Comparison of ENCODE assay signal across 1 cellular context in the genomic region with DNA sequence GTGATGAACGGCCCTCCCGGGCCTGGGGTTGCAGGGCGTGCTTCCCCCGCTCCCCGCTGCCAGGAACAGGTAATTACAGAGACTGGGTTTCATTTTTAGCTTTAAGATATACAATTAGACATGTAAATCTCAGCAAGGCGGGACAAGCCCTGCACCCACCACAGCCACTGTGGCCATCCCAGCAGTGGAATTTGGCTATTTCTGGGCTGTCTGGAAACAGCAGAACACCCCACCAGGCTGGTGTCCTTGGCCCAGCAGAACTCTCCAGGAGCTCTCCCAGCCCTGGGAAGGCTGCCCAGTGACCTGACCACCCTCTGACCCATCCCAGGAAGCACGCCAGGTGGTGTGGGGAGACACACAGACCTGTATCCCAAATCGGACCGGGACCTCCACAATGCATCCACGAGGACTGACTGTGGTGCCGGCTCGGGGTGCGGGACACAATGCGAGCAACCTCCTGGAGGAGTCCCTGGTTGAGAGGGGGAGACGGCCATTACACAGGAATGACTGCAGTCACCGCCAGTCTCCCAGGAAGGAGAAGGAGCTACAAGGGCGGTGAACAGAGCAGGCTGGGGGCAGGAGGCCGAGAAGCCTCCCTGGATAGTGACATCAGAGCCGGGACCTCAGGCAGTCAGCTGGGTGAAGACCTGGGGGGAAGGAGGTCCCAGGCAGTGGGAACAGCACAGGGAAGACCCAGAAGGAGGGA.
TF ChIP-seq lines count a peak whose summit lies in the region.

No MANE protein-coding gene starts in this region.

TF ChIP-seq in IMR-90, 13 proteins besides CTCF, POLR2A, EP300 and RAD21 (continued from another document):
- TF ChIP-seq, protein P1, sequence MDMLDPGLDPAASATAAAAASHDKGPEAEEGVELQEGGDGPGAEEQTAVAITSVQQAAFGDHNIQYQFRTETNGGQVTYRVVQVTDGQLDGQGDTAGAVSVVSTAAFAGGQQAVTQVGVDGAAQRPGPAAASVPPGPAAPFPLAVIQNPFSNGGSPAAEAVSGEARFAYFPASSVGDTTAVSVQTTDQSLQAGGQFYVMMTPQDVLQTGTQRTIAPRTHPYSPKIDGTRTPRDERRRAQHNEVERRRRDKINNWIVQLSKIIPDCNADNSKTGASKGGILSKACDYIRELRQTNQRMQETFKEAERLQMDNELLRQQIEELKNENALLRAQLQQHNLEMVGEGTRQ (IDR thresholded peaks at IDR 0.05; ENCODE audit: low read depth, low read length), result no peak
- no peak for TF ChIP-seq BHLHE40 (IDR thresholded peaks at IDR 0.05; ENCODE audit: low read depth, low read length)
